18 cellular contexts compared by ENCODE assay signal in the genomic region with DNA sequence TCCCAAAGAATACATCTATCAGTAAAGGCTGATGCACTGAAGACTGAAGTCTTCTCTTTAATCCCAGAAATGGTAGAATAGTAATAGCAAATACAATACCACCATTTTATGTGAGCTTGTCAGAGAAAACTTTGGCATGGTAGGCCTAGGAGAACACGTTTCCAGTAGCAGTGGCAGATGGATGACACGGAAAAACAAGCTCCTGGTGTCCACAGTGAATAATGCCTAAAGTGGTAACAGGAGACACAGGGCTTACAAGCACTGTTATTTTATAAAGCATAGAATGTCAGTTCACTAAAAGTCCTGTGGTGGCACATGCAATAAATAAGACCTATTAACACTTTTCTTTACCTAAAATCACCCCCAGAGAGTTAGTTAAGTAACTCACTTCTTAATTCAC.
"Had no signal": no experiment of that assay in that cellular context is flagged by ENCODE, and none has a peak within 500 bp of the region (broad histone marks: within the 10 kb centered on the region; RNA-seq: fewer than 3 reads in every experiment).

No MANE protein-coding gene starts in this region.

- H3K9me3 Mint-ChIP-seq: stimulated activated naive B cell treated with anti-CD40 and anti-IgM and Interleukin-4, amounts not matched to agents 10 μg/mL and 1 μg/mL and 100 μg/mL, for 72 hours had no signal

- H3K9me3 ChIP-seq: esophagus muscularis mucosa, gastroesophageal sphincter, heart left ventricle, left ventricle myocardium inferior, thoracic aorta, upper lobe of left lung had no signal

- H3K36me3 ChIP-seq: cardiac muscle cell, esophagus muscularis mucosa, gastroesophageal sphincter, heart left ventricle, left ventricle myocardium inferior, thoracic aorta, upper lobe of left lung had no signal

- H3K36me3 Mint-ChIP-seq: stimulated activated naive B cell treated with anti-CD40 and anti-IgM and Interleukin-4, amounts not matched to agents 10 μg/mL and 1 μg/mL and 100 μg/mL, for 72 hours had no signal

- H3K4me3 ChIP-seq: cardiac muscle cell, esophagus muscularis mucosa, gastroesophageal sphincter, heart left ventricle, left ventricle myocardium inferior, thoracic aorta, upper lobe of left lung had no signal

- H3K4me3 Mint-ChIP-seq: activated naive CD8-positive, alpha-beta T cell treated with anti-CD3 and anti-CD28 coated beads, Interleukin-2, amount 10 ng/mL, durations not matched to agents 7 days and 5 days; dendritic cell treated with granulocyte-macrophage colony-stimulating factor and Interleukin-4, amounts not matched to agents 40 ng/mL and 50 ng/mL, for 4 days; neural crest cell; stimulated activated naive B cell treated with anti-CD40 and anti-IgM and Interleukin-4, amounts not matched to agents 10 μg/mL and 1 μg/mL and 100 μg/mL, for 72 hours had no signal

- H3K27ac Mint-ChIP-seq: activated naive CD8-positive, alpha-beta T cell treated with anti-CD3 and anti-CD28 coated beads, Interleukin-2, amount 10 ng/mL, durations not matched to agents 7 days and 5 days; progenitor cell of endocrine pancreas; stimulated activated naive B cell treated with anti-CD40 and anti-IgM and Interleukin-4, amounts not matched to agents 10 μg/mL and 1 μg/mL and 100 μg/mL, for 72 hours had no signal

- DNase-seq: activated CD4-positive, alpha-beta T cell treated with anti-CD3 and anti-CD28 coated beads, Interleukin-2, amount 50 U/mL, for 4 hours; activated naive CD8-positive, alpha-beta T cell treated with anti-CD3 and anti-CD28 coated beads, Interleukin-2, amount 10 ng/mL, durations not matched to agents 7 days and 5 days; amygdala; effector CD8-positive, alpha-beta T cell; heart left ventricle; kidney; left ventricle myocardium inferior; mammary epithelial cell; midbrain; stimulated activated naive B cell treated with anti-CD40 and anti-IgM and Interleukin-4, amounts not matched to agents 10 μg/mL and 1 μg/mL and 100 μg/mL, for 72 hours; upper lobe of left lung had no signal

- H3K27me3 Mint-ChIP-seq: activated naive CD8-positive, alpha-beta T cell treated with anti-CD3 and anti-CD28 coated beads, Interleukin-2, amount 10 ng/mL, durations not matched to agents 7 days and 5 days; dendritic cell treated with granulocyte-macrophage colony-stimulating factor and Interleukin-4, amounts not matched to agents 40 ng/mL and 50 ng/mL, for 4 days; progenitor cell of endocrine pancreas had no signal

- H3K27me3 ChIP-seq: cardiac muscle cell, esophagus muscularis mucosa, gastroesophageal sphincter, heart left ventricle, upper lobe of left lung had no signal

- H3K4me1 Mint-ChIP-seq: stimulated activated naive B cell treated with anti-CD40 and anti-IgM and Interleukin-4, amounts not matched to agents 10 μg/mL and 1 μg/mL and 100 μg/mL, for 72 hours had no signal

- ATAC-seq: gastroesophageal sphincter; heart left ventricle; stimulated activated naive B cell treated with anti-CD40 and anti-IgM and Interleukin-4, amounts not matched to agents 10 μg/mL and 1 μg/mL and 100 μg/mL, for 72 hours had no signal

- H3K27ac ChIP-seq: cardiac muscle cell, esophagus muscularis mucosa, gastroesophageal sphincter, heart left ventricle, left ventricle myocardium inferior, thoracic aorta, upper lobe of left lung had no signal
